Comparison of ENCODE assay signal across 20 cellular contexts in the genomic region with DNA sequence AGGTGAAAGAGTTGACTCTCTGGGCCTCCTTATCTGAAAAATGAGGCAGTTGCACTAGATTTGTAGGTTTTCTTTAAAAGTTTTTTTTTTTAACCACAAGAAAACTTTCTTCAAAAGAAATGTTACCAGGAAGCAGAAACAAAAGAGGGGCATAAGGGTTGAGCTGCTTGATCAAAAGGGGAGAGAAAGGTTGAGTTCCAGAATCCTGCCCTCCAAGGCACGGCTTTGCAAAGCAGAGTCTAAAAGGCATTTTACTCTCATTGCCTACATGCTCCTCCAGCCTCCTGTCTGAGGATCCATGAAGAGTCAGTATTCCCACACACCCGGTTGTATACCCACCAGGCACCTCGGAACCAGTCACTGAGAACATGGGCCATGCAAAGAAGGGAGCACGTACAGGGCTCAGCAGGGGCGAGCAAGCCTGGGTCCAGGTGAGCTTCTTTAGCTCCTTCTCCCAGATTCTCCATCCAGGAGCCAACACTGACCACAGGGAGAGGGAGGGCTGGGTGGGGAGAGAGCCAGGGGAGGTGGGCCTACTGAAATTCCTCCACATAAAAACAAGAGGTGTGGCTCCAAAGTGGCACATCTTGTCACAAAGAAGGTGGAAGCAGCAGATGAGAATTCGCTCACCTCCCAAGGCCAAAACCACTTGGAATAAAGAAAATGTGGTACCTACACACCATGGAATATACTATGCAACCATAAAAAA.
A peak's percentile ranks its signal among the peaks of the same experiment; 100 is the strongest.
DNase-seq lines count a peak whose midpoint lies in the region; ATAC-seq lines count a peak whose summit lies in the region.
"Had no signal": no experiment of that assay in that cellular context is flagged by ENCODE, and none has a peak within 500 bp of the region (broad histone marks: within the 10 kb centered on the region; RNA-seq: fewer than 3 reads in every experiment).

No MANE protein-coding gene starts in this region.

- H3K4me3 Mint-ChIP-seq in T-helper 17 cell: peak overlapping the region; percentile 86
- H3K4me3 Mint-ChIP-seq in activated naive CD8-positive, alpha-beta T cell: peak overlapping the region; percentile 80
- peak overlapping the region; percentile 48 for H3K4me3 Mint-ChIP-seq in stimulated activated effector memory CD8-positive, alpha-beta T cell treated with anti-CD3 and anti-CD28 coated beads, Interleukin-12 subunit alpha, Interleukin-12 subunit beta, amount 100 ng/mL, for 72 hours
- H3K4me3 Mint-ChIP-seq: CD14-positive monocyte, mesothelial cell of epicardium had no signal

- H3K4me1 Mint-ChIP-seq in T-helper 17 cell: peaks cover 81% of the 10 kb centered on the region
- H3K4me1 Mint-ChIP-seq in activated naive CD8-positive, alpha-beta T cell (ENCODE audit: low read depth): peaks cover 84% of the 10 kb centered on the region
- peaks cover 83% of the 10 kb centered on the region for H3K4me1 Mint-ChIP-seq in stimulated activated effector memory CD8-positive, alpha-beta T cell treated with anti-CD3 and anti-CD28 coated beads, Interleukin-12 subunit alpha, Interleukin-12 subunit beta, amount 100 ng/mL, for 72 hours
- H3K4me1 Mint-ChIP-seq: mesothelial cell of epicardium had no signal

- H3K27me3 Mint-ChIP-seq in T-helper 17 cell: no peaks in the 10 kb centered on the region
- no peaks in the 10 kb centered on the region for H3K27me3 Mint-ChIP-seq in activated naive CD8-positive, alpha-beta T cell

- DNase-seq in activated naive CD4-positive, alpha-beta T cell treated with Interleukin-2 at 50 U/mL for 16 hours: peak; percentile 9
- DNase-seq in activated naive CD4-positive, alpha-beta T cell treated with anti-CD3 and anti-CD28 coated beads, Interleukin-2, amount 50 U/mL, for 16 hours: no peak
- DNase-seq in T-helper 17 cell: no peak
- no peak for DNase-seq in stimulated activated effector memory CD8-positive, alpha-beta T cell treated with anti-CD3 and anti-CD28 coated beads, Interleukin-12 subunit alpha, Interleukin-12 subunit beta, amount 100 ng/mL, for 72 hours (ENCODE audit: low spot score in 2 of 2)
- no peak for DNase-seq in NCI-H446 (lab: John Stamatoyannopoulos, UW)
- DNase-seq in medulla oblongata (ENCODE audit: extremely low spot score): no peak
- no peak for DNase-seq in DMS79 (lab: John Stamatoyannopoulos, UW)
- DNase-seq: activated CD4-positive, CD25-positive, alpha-beta regulatory T cell; left colon; MG63; NCI-H146; NCI-H774; OCI-M1; small intestine; stimulated activated CD4-positive, alpha-beta T cell treated with anti-CD3 and anti-CD28 coated beads, Interleukin-4, amount 100 ng/mL, for 24 hours had no signal

- peaks cover 3% of the 10 kb centered on the region for H3K36me3 Mint-ChIP-seq in T-helper 17 cell (ENCODE audit: low read depth)
- no peaks in the 10 kb centered on the region for H3K36me3 Mint-ChIP-seq in activated naive CD8-positive, alpha-beta T cell
- no peaks in the 10 kb centered on the region for H3K36me3 Mint-ChIP-seq in stimulated activated effector memory CD8-positive, alpha-beta T cell treated with anti-CD3 and anti-CD28 coated beads, Interleukin-12 subunit alpha, Interleukin-12 subunit beta, amount 100 ng/mL, for 72 hours
- H3K36me3 Mint-ChIP-seq: CD14-positive monocyte, mesothelial cell of epicardium had no signal

- peak; percentile 10 for ATAC-seq in T-helper 17 cell
- ATAC-seq in stimulated activated effector memory CD8-positive, alpha-beta T cell treated with anti-CD3 and anti-CD28 coated beads, Interleukin-12 subunit alpha, Interleukin-12 subunit beta, amount 100 ng/mL, for 72 hours: no peak
- ATAC-seq: esophagus mucosa, left colon had no signal

- H3K9me3 ChIP-seq in T-helper 17 cell (ENCODE audit: control insufficient read depth, low read length, poor library complexity, severe bottlenecking): no peaks in the 10 kb centered on the region
- H3K9me3 ChIP-seq: MG63, suprapubic skin had no signal

- no peaks in the 10 kb centered on the region for H3K9me3 Mint-ChIP-seq in activated naive CD8-positive, alpha-beta T cell (ENCODE audit: low read depth)
- H3K9me3 Mint-ChIP-seq in stimulated activated effector memory CD8-positive, alpha-beta T cell treated with anti-CD3 and anti-CD28 coated beads, Interleukin-12 subunit alpha, Interleukin-12 subunit beta, amount 100 ng/mL, for 72 hours: no peaks in the 10 kb centered on the region
- H3K9me3 Mint-ChIP-seq: CD14-positive monocyte, mesothelial cell of epicardium had no signal

- peak overlapping the region; percentile 98 for H3K27ac Mint-ChIP-seq in T-helper 17 cell
- H3K27ac Mint-ChIP-seq in activated naive CD8-positive, alpha-beta T cell: peak overlapping the region; percentile 89
- peak overlapping the region; percentile 60 for H3K27ac Mint-ChIP-seq in stimulated activated effector memory CD8-positive, alpha-beta T cell treated with anti-CD3 and anti-CD28 coated beads, Interleukin-12 subunit alpha, Interleukin-12 subunit beta, amount 100 ng/mL, for 72 hours
- H3K27ac Mint-ChIP-seq: CD14-positive monocyte, mesothelial cell of epicardium had no signal
